Comparison of ENCODE assay signal across 12 cellular contexts in the genomic region with DNA sequence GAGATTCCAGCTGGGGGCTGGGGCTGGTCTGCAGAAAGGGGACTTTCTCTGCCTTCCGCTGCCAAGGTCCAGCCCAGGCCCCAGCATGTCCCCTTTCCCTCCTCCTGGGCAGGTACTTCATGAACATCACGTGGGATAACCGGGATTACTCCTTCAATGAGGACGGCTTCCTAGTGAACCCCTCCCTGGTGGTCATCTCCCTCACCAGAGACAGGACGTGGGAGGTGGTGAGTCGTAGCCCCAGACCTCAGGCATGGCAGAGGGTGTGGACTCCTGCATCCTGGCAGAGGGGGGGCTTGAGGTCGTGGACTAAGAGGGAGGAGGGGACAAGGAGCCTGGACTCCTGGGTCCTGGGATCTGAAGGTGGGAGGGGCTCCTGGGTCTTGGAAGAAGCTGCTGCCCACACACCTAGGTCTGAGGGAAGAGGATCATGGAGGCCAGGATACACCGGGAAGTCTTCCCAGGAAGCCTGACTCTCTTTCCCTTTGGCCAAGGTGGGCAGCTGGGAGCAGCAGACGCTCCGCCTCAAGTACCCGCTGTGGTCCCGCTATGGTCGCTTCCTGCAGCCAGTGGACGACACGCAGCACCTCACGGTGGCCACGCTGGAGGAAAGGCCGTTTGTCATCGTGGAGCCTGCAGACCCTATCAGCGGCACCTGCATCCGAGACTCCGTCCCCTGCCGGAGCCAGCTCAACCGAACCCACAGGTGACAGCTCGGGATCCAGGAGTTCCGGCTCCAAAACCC. TPM values are rescaled to one million over a fixed set of nuclear protein-coding genes. Genes with fewer than 3 reads are reported as not detected.
A peak's percentile ranks its signal among the peaks of the same experiment; 100 is the strongest.
DNase-seq lines count a peak whose midpoint lies in the region; ATAC-seq and TF ChIP-seq lines count a peak whose summit lies in the region.
"Had no signal": no experiment of that assay in that cellular context is flagged by ENCODE, and none has a peak within 500 bp of the region (broad histone marks: within the 10 kb centered on the region; RNA-seq: fewer than 3 reads in every experiment).

No MANE protein-coding gene starts in this region.

- no peak for TF ChIP-seq EP300 in esophagus muscularis mucosa (IDR thresholded peaks at IDR 0.05)

- peak overlapping the region in 6 of 8 donors; percentile 81 to 91 (median 84) for H3K4me3 Mint-ChIP-seq in CD4-positive, alpha-beta memory T cell
- H3K4me3 Mint-ChIP-seq in nephron progenitor cell, result peak overlapping the region; percentile 23

- DNase-seq in CD4-positive, alpha-beta memory T cell, result no peak
- DNase-seq in nephron progenitor cell (no peak), esophagus muscularis mucosa (ENCODE audit: extremely low spot score) (no peak), Right ventricle myocardium inferior (ENCODE audit: missing footprints) (no peak)
- DNase-seq in effector CD4-positive, alpha-beta T cell, result no peak
- DNase-seq: Karpas-422 had no signal

- intact Hi-C loops in CD4-positive, alpha-beta memory T cell (cut with micrococcal nuclease), result no loop called here
- intact Hi-C loops in esophagus muscularis mucosa (cut with DNase I), result no loop called here
- intact Hi-C loops in Right ventricle myocardium inferior (cut with DNase I), result no loop called here

- H3K27ac ChIP-seq in CD4-positive, alpha-beta memory T cell (ENCODE audit: low read depth, low read length), result no peak overlapping the region
- H3K27ac ChIP-seq in HUES48 (ENCODE audit: low read depth, low read length), result peak overlapping the region; percentile 78
- no peak overlapping the region for H3K27ac ChIP-seq in ectodermal cell (ENCODE audit: insufficient read depth, low read depth, low read length, poor library complexity, severe bottlenecking)
- H3K27ac ChIP-seq in esophagus muscularis mucosa (replicated peaks in 1 of 4), result no peak overlapping the region
- H3K27ac ChIP-seq: epithelial cell of prostate had no signal

- peak overlapping the region in 1 of 2 donors; percentile 49 for H3K4me3 ChIP-seq in CD4-positive, alpha-beta memory T cell (ENCODE audit: low read length in 2 of 2)
- H3K4me3 ChIP-seq in HUES48 (ENCODE audit: low read depth, low read length) (peak overlapping the region; percentile 67), ectodermal cell (ENCODE audit: insufficient read depth, low read depth, low read length) (peak overlapping the region; percentile 32), esophagus muscularis mucosa (no peak overlapping the region)

- no peaks in the 10 kb centered on the region for H3K9me3 ChIP-seq in CD4-positive, alpha-beta memory T cell (ENCODE audit: control insufficient read depth in 1 of 2, low read length in 2 of 2)
- H3K9me3 ChIP-seq in HUES48 (ENCODE audit: control insufficient read depth, insufficient read depth, low read length), result no peaks in the 10 kb centered on the region
- no peaks in the 10 kb centered on the region for H3K9me3 ChIP-seq in ectodermal cell (ENCODE audit: control insufficient read depth, low read length)
- no peaks in the 10 kb centered on the region for H3K9me3 ChIP-seq in esophagus muscularis mucosa

- peak overlapping the region; percentile 41; the same call in 1 of the 2 replicates for H3K9ac ChIP-seq in HUES48 (ENCODE audit: low read depth, low read length)

- H3K27ac Mint-ChIP-seq in CD4-positive, alpha-beta memory T cell, result peak overlapping the region in 4 of 7 donors; percentile 12 to 67 (median 48)
- H3K27ac Mint-ChIP-seq in nephron progenitor cell, result peak overlapping the region; percentile 87
- H3K27ac Mint-ChIP-seq: activated naive CD8-positive, alpha-beta T cell treated with anti-CD3 and anti-CD28 coated beads, Interleukin-2, amount 10 ng/mL, durations not matched to agents 7 days and 5 days had no signal

- no peaks in the 10 kb centered on the region for H3K36me3 Mint-ChIP-seq in CD4-positive, alpha-beta memory T cell
- peaks cover 4% of the 10 kb centered on the region for H3K36me3 Mint-ChIP-seq in nephron progenitor cell (ENCODE audit: low read depth)
- H3K36me3 Mint-ChIP-seq: activated naive CD8-positive, alpha-beta T cell treated with anti-CD3 and anti-CD28 coated beads, Interleukin-2, amount 10 ng/mL, durations not matched to agents 7 days and 5 days had no signal

- peaks cover 11 to 39% (median 21%) of the 10 kb centered on the region in 4 donors for H3K4me1 Mint-ChIP-seq in CD4-positive, alpha-beta memory T cell
- H3K4me1 Mint-ChIP-seq in nephron progenitor cell, result peaks cover 31% of the 10 kb centered on the region

- ATAC-seq in HG03457 (IDR thresholded peaks at IDR 0.05; ENCODE audit: unreplicated experiment) (no peak), Right ventricle myocardium inferior (no peak)

- TF ChIP-seq POLR2A in esophagus muscularis mucosa (IDR thresholded peaks at IDR 0.05; ENCODE audit: low read depth), result no peak

- H3K27me3 Mint-ChIP-seq in CD4-positive, alpha-beta memory T cell, result peaks cover 0 to 2% of the 10 kb centered on the region in 2 donors
- peaks cover 6% of the 10 kb centered on the region for H3K27me3 Mint-ChIP-seq in nephron progenitor cell (ENCODE audit: low read depth, poor library complexity)

- no peak for TF ChIP-seq CTCF in nephron progenitor cell (IDR thresholded peaks at IDR 0.05)
- no peak for TF ChIP-seq CTCF in esophagus muscularis mucosa (IDR thresholded peaks at IDR 0.05)

- no peaks in the 10 kb centered on the region for H3K27me3 ChIP-seq in CD4-positive, alpha-beta memory T cell (ENCODE audit: insufficient read depth, low read length)
- H3K27me3 ChIP-seq in HUES48 (ENCODE audit: control insufficient read depth, insufficient read depth, low read length), result no peaks in the 10 kb centered on the region
- H3K27me3 ChIP-seq in ectodermal cell (ENCODE audit: control insufficient read depth, insufficient read depth, low read length, poor library complexity, severe bottlenecking), result peaks cover 10% of the 10 kb centered on the region
- peaks cover 0 to 63% (median 30%) of the 10 kb centered on the region in 4 donors for H3K27me3 ChIP-seq in esophagus muscularis mucosa

- H3K4me1 ChIP-seq in CD4-positive, alpha-beta memory T cell (ENCODE audit: insufficient read depth, low read length), result peaks cover 18% of the 10 kb centered on the region
- H3K4me1 ChIP-seq in HUES48 (ENCODE audit: control insufficient read depth, insufficient read depth, low read length) (peaks cover 19% of the 10 kb centered on the region; the same call in 1 of the 2 replicates), ectodermal cell (ENCODE audit: control insufficient read depth, insufficient read depth, low read length) (peaks cover 4% of the 10 kb centered on the region), esophagus muscularis mucosa (peaks cover 4 to 19% (median 16%) of the 10 kb centered on the region in 4 donors)

- H3K36me3 ChIP-seq in CD4-positive, alpha-beta memory T cell (ENCODE audit: insufficient read depth, low read length), result no peaks in the 10 kb centered on the region
- no peaks in the 10 kb centered on the region for H3K36me3 ChIP-seq in HUES48 (ENCODE audit: control insufficient read depth, insufficient read depth, low read length)
- no peaks in the 10 kb centered on the region for H3K36me3 ChIP-seq in ectodermal cell (ENCODE audit: control insufficient read depth, insufficient read depth, low read length)
- no peaks in the 10 kb centered on the region for H3K36me3 ChIP-seq in esophagus muscularis mucosa

- CTCF ChIA-PET in CD4-positive, alpha-beta memory T cell (lab: Charles Lee; ENCODE audit: partially characterized antibody), result interaction anchor here (1.2 kb wide), 2 partner anchors 11 to 23 kb away, joined by 4 to 7 read pairs; partner anchors contain the start of gene KDELR1

- POLR2A ChIA-PET in CD4-positive, alpha-beta memory T cell (lab: Charles Lee; ENCODE audit: partially characterized antibody), result interaction anchor here (0.6 to 1.9 kb wide), 6 partner anchors 11 to 1051 kb away, joined by 3 to 7 read pairs (median 3); partner anchors contain the start of genes GRWD1 and KDELR1

- no peaks in the 10 kb centered on the region for H3K9me3 Mint-ChIP-seq in CD4-positive, alpha-beta memory T cell
- no peaks in the 10 kb centered on the region for H3K9me3 Mint-ChIP-seq in nephron progenitor cell
- H3K9me3 Mint-ChIP-seq: activated naive CD8-positive, alpha-beta T cell treated with anti-CD3 and anti-CD28 coated beads, Interleukin-2, amount 10 ng/mL, durations not matched to agents 7 days and 5 days had no signal

- 49 to 56% methylated on average over 26 of the region's 26 CpGs for WGBS in ectodermal cell, 2 experiments
- 52% methylated on average over 19 of the region's 26 CpGs for WGBS in esophagus muscularis mucosa

RNA-seq across cellular contexts. Expression of gene GRIN2D, which starts 20.6 kb away (rescaled TPM):
- total RNA-seq in CD4-positive, alpha-beta memory T cell, result under 1 TPM; 0.14 to 0.17 TPM
- polyA plus RNA-seq in CD4-positive, alpha-beta memory T cell, result not detected
- 0.39 TPM for polyA plus RNA-seq in ectodermal cell (2013, experiment 1 of 4)
- polyA plus RNA-seq in ectodermal cell (2013, experiment 2 of 4), result 0.52 TPM
- 0.96 TPM for polyA plus RNA-seq in ectodermal cell (2013, experiment 3 of 4)
- 0.85 TPM for polyA plus RNA-seq in ectodermal cell (2013, experiment 4 of 4)
- under 1 TPM; 0.19 to 0.42 (median 0.37) TPM for total RNA-seq in esophagus muscularis mucosa
- 0.38 TPM for total RNA-seq in Right ventricle myocardium inferior

RNA-seq across cellular contexts. Expression of gene KDELR1, which starts 22.7 kb away (rescaled TPM):
- 10 to 100 TPM; 58.8 to 63.2 TPM for total RNA-seq in CD4-positive, alpha-beta memory T cell
- polyA plus RNA-seq in CD4-positive, alpha-beta memory T cell, result 10 to 100 TPM; 17.7 to 28.8 TPM
- 298 TPM for polyA plus RNA-seq in ectodermal cell (2013, experiment 1 of 4)
- 301 TPM for polyA plus RNA-seq in ectodermal cell (2013, experiment 2 of 4)
- polyA plus RNA-seq in ectodermal cell (2013, experiment 3 of 4), result 217 TPM
- polyA plus RNA-seq in ectodermal cell (2013, experiment 4 of 4), result 240 TPM
- total RNA-seq in esophagus muscularis mucosa (100 to 1,000 TPM in 1 of 4 donors, 10 to 100 TPM in 3; 55.2 to 105 (median 77.6) TPM), Right ventricle myocardium inferior (73.5 TPM)

RNA-seq across cellular contexts. Expression of gene GRWD1, which starts 31.7 kb away (rescaled TPM):
- 10 to 100 TPM; 36.2 to 39.0 TPM for total RNA-seq in CD4-positive, alpha-beta memory T cell
- 10 to 100 TPM; 44.4 to 52.8 TPM for polyA plus RNA-seq in CD4-positive, alpha-beta memory T cell
- 36.5 TPM for polyA plus RNA-seq in ectodermal cell (2013, experiment 1 of 4)
- 38.5 TPM for polyA plus RNA-seq in ectodermal cell (2013, experiment 2 of 4)
- polyA plus RNA-seq in ectodermal cell (2013, experiment 3 of 4), result 17.1 TPM
- polyA plus RNA-seq in ectodermal cell (2013, experiment 4 of 4), result 20.9 TPM
- total RNA-seq in esophagus muscularis mucosa, result 10 to 100 TPM; 19.5 to 42.9 (median 31.7) TPM
- total RNA-seq in Right ventricle myocardium inferior, result 17.7 TPM

RNA-seq across cellular contexts. Expression of gene KCNJ14, which starts 41.3 kb away (rescaled TPM):
- 1 to 10 TPM; 2.5 to 3.6 TPM for total RNA-seq in CD4-positive, alpha-beta memory T cell
- under 1 TPM; 0.18 to 0.22 TPM for polyA plus RNA-seq in CD4-positive, alpha-beta memory T cell
- 0.59 TPM for polyA plus RNA-seq in ectodermal cell (2013, experiment 1 of 4)
- polyA plus RNA-seq in ectodermal cell (2013, experiment 2 of 4), result 0.87 TPM
- 0.27 TPM for polyA plus RNA-seq in ectodermal cell (2013, experiment 3 of 4)
- polyA plus RNA-seq in ectodermal cell (2013, experiment 4 of 4), result 0.61 TPM
- total RNA-seq in esophagus muscularis mucosa, result under 1 TPM; 0.42 to 0.86 (median 0.51) TPM
- 0.19 TPM for total RNA-seq in Right ventricle myocardium inferior

RNA-seq across cellular contexts. Expression of gene SYNGR4, which starts 49.9 kb away (rescaled TPM):
- total RNA-seq in CD4-positive, alpha-beta memory T cell, result not detected
- not detected for polyA plus RNA-seq in CD4-positive, alpha-beta memory T cell
- not detected for polyA plus RNA-seq in ectodermal cell (2013, experiment 1 of 4)
- not detected for polyA plus RNA-seq in ectodermal cell (2013, experiment 2 of 4)
- not detected for polyA plus RNA-seq in ectodermal cell (2013, experiment 3 of 4)
- 0.24 TPM for polyA plus RNA-seq in ectodermal cell (2013, experiment 4 of 4)
- total RNA-seq in esophagus muscularis mucosa, result not detected
- total RNA-seq in Right ventricle myocardium inferior, result not detected
- total RNA-seq: RPMI7951 had no signal

Comparison
In these comparisons a context has a peak if more than half of its experiments do, and no peak if none do; other contexts are left out.
1. H3K4me3 ChIP-seq: peak in HUES48 (single experiment) and ectodermal cell (single experiment); none in esophagus muscularis mucosa (0 of 4).